ENCODE assay signal across 8 cellular contexts in genomic region chr6:56540950-56541600, GRCh38.
DNase-seq lines count a peak whose midpoint lies in the region; ATAC-seq and TF ChIP-seq lines count a peak whose summit lies in the region.

No MANE protein-coding gene starts in this region.

- no peak for ATAC-seq in GM21423 (IDR thresholded peaks at IDR 0.05; ENCODE audit: unreplicated experiment)
- ATAC-seq in HG03565 (IDR thresholded peaks at IDR 0.05; ENCODE audit: unreplicated experiment): no peak

- H2AFZ ChIP-seq in GM23248 (no peak overlapping the region), smooth muscle cell (ENCODE audit: low read depth) (no peak overlapping the region)

- intact Hi-C loops in posterior vena cava (cut with DNase I): loop anchor here in 1 of 2 donors (5.0 kb wide), 1 partner anchor 169 kb away; no protein-coding TSS in a partner anchor

- H3K27ac ChIP-seq in GM23248: peak overlapping the region; percentile 81
- peak overlapping the region; percentile 90 for H3K27ac ChIP-seq in smooth muscle cell (ENCODE audit: low read depth)

- H3K9ac ChIP-seq in GM23248 (peak overlapping the region; percentile 79), smooth muscle cell (ENCODE audit: low read depth) (peak overlapping the region; percentile 84)

- H3K27me3 ChIP-seq in GM23248 (replicated peaks; ENCODE audit: insufficient read depth) (no peaks in the 10 kb centered on the region), smooth muscle cell (ENCODE audit: low read depth) (no peaks in the 10 kb centered on the region)

- peaks cover 17% of the 10 kb centered on the region; the same call in 1 of the 2 replicates for H4K20me1 ChIP-seq in GM23248 (ENCODE audit: insufficient read depth)
- H4K20me1 ChIP-seq in smooth muscle cell (ENCODE audit: low read depth): no peaks in the 10 kb centered on the region

- in situ Hi-C loops in GM23248 (cut with MboI): no loop called here

- no peaks in the 10 kb centered on the region for H3K9me2 ChIP-seq in GM23248 (ENCODE audit: insufficient read depth)

- peak overlapping the region; percentile 96 for H3K4me2 ChIP-seq in GM23248 (ENCODE audit: unreplicated experiment)
- H3K4me2 ChIP-seq in smooth muscle cell: peak overlapping the region; percentile 96

- 9 to 13% methylated on average over 12 of the region's 12 CpGs for WGBS in GM23248 (ENCODE audit: low coverage in 1 of 2, low lambda C conversion rate in 2 of 2, missing lambda C conversion rate in 2 of 2), 2 experiments
- 79% methylated on average over 12 of the region's 12 CpGs for WGBS in smooth muscle cell (ENCODE audit: low lambda C conversion rate)

- H3K4me3 ChIP-seq in GM23248 (peak overlapping the region; percentile 78), fibroblast of pulmonary artery (replicated peaks; ENCODE audit: low read depth, low read length) (peak overlapping the region; percentile 73), smooth muscle cell (peak overlapping the region; percentile 73)

- TF ChIP-seq CTCF in fibroblast of pulmonary artery (IDR thresholded peaks at IDR 0.05; ENCODE audit: low read length, missing control alignments): no peak
- no peak for TF ChIP-seq CTCF in smooth muscle cell (IDR thresholded peaks at IDR 0.05; ENCODE audit: borderline replicate concordance, insufficient read depth, poor library complexity, severe bottlenecking)

- peaks cover 4% of the 10 kb centered on the region for H3K36me3 ChIP-seq in GM23248 (ENCODE audit: low read depth)
- no peaks in the 10 kb centered on the region for H3K36me3 ChIP-seq in smooth muscle cell (ENCODE audit: low read depth)

- H3K4me1 ChIP-seq in GM23248 (ENCODE audit: insufficient read depth) (peaks cover 69% of the 10 kb centered on the region), smooth muscle cell (ENCODE audit: low read depth) (peaks cover 30% of the 10 kb centered on the region)

- H3K79me2 ChIP-seq in GM23248 (ENCODE audit: insufficient read depth): peaks cover 95% of the 10 kb centered on the region
- H3K79me2 ChIP-seq in smooth muscle cell (ENCODE audit: low read depth): peaks cover 39% of the 10 kb centered on the region

- H3K9me3 ChIP-seq in GM23248 (ENCODE audit: low read depth) (no peaks in the 10 kb centered on the region), smooth muscle cell (replicated peaks; ENCODE audit: low read depth) (no peaks in the 10 kb centered on the region)

- H3F3A ChIP-seq in GM23248 (ENCODE audit: insufficient read depth): peaks cover 49% of the 10 kb centered on the region
- H3F3A ChIP-seq in smooth muscle cell (ENCODE audit: low read depth): peaks cover 24% of the 10 kb centered on the region

- peak; percentile 57 for DNase-seq in GM23248
- DNase-seq in OCI-M1 (lab: John Stamatoyannopoulos, UW): peak; percentile 84
- no peak for DNase-seq in fibroblast of pulmonary artery (ENCODE audit: low read depth)
- DNase-seq in smooth muscle cell (lab: John Stamatoyannopoulos, UW; ENCODE audit: unreplicated experiment): no peak
- no peak for DNase-seq in cerebellum (ENCODE audit: low spot score)
- DNase-seq in posterior vena cava (ENCODE audit: low spot score): no peak

Comparison
In these comparisons a context has a peak if more than half of its experiments do, and no peak if none do; other contexts are left out.
1. DNase-seq: peak in GM23248 (single experiment) and OCI-M1 (single experiment); none in fibroblast of pulmonary artery (single experiment), smooth muscle cell (single experiment), cerebellum (single experiment) and posterior vena cava (single experiment).
2. Peak in every context shown above with its lines, with median percentiles within 50 percentile points of each other: H3K4me3 ChIP-seq.